In genomic region chr2:43221660-43222471, GRCh38 we compare ENCODE assay signal across 8 cellular contexts. TPM values are rescaled to one million over a fixed set of nuclear protein-coding genes. Genes with fewer than 3 reads are reported as not detected.
DNase-seq lines count a peak whose midpoint lies in the region; TF ChIP-seq lines count a peak whose summit lies in the region.

No MANE protein-coding gene starts in this region.

- H3K9ac ChIP-seq in colonic mucosa (ENCODE audit: low read depth in 2 of 2, low read length in 2 of 2): peak overlapping the region; percentile 77 to 98

- H3K36me3 ChIP-seq in colonic mucosa: peaks cover 13% of the 10 kb centered on the region

- peak overlapping the region; percentile 45 for H3K4me3 ChIP-seq in GM12864 (ENCODE audit: low read depth, low read length)
- peak overlapping the region; percentile 88 for H3K4me3 ChIP-seq in WI38 (ENCODE audit: low read depth, low read length)
- H3K4me3 ChIP-seq in colonic mucosa: peak overlapping the region; percentile 88

- intact Hi-C loops in colonic mucosa (cut with DNase I): no loop called here

- no peaks in the 10 kb centered on the region for H3K9me3 ChIP-seq in colonic mucosa

- CTCF ChIA-PET in GM10248 (lab: Yijun Ruan, JAX): interaction anchor here (0.7 to 2.8 kb wide), 11 partner anchors 8 to 263 kb away, joined by 3 to 16 read pairs (median 4); no protein-coding TSS in a partner anchor

- peaks cover 12% of the 10 kb centered on the region for H3K4me1 ChIP-seq in colonic mucosa

- POLR2A ChIA-PET in GM10248 (lab: Yijun Ruan, JAX): interaction anchor here (0.6 to 1.6 kb wide), 3 partner anchors 55 to 202 kb away, joined by 3 to 4 read pairs (median 4); no protein-coding TSS in a partner anchor

- no peak for DNase-seq in GM12864 (ENCODE audit: low read depth)
- DNase-seq in NCI-H2171 treated with DMSO at 0.1 percent for 48 hours (lab: John Stamatoyannopoulos, UW): peak; percentile 71
- peak; percentile 90 for DNase-seq in colonic mucosa
- peak; percentile 84 for DNase-seq in kidney glomerular epithelial cell (lab: John Stamatoyannopoulos, UW)
- DNase-seq in stimulated activated CD4-positive, alpha-beta T cell treated with anti-CD3 and anti-CD28 coated beads, Interleukin-12 subunit alpha, Interleukin-12 subunit beta, amount 100 ng/mL, for 24 hours (ENCODE audit: low read depth in 2 of 2): peak; percentile 31 to 57
- no peak for DNase-seq in GM10248 (ENCODE audit: extremely low spot score)
- DNase-seq in DMS153 (lab: John Stamatoyannopoulos, UW): no peak

- peak overlapping the region; percentile 97 for H3K27ac ChIP-seq in colonic mucosa

- no peaks in the 10 kb centered on the region for H3K27me3 ChIP-seq in colonic mucosa

- TF ChIP-seq CTCF in GM12864 (IDR thresholded peaks at IDR 0.05; ENCODE audit: low read depth, low read length, missing control alignments): no peak
- no peak for TF ChIP-seq CTCF in WI38 (IDR thresholded peaks at IDR 0.05; ENCODE audit: low read depth, low read length)
- TF ChIP-seq CTCF in colonic mucosa (IDR thresholded peaks at IDR 0.05): no peak
- no peak for TF ChIP-seq CTCF in GM10248 (IDR thresholded peaks at IDR 0.05; ENCODE audit: control extremely low read depth, extremely low read depth, low read depth, missing control alignments)

RNA-seq across cellular contexts. Expression of gene ZFP36L2, which starts 4.5 kb away (rescaled TPM):
- total RNA-seq in colonic mucosa: 100 to 1,000 TPM; 166 to 205 TPM

Comparison
In these comparisons a context has a peak if more than half of its experiments do, and no peak if none do; other contexts are left out.
1. DNase-seq: peak in NCI-H2171 treated with DMSO at 0.1 percent for 48 hours (single experiment), colonic mucosa (single experiment), kidney glomerular epithelial cell (single experiment) and stimulated activated CD4-positive, alpha-beta T cell treated with anti-CD3 and anti-CD28 coated beads, Interleukin-12 subunit alpha, Interleukin-12 subunit beta, amount 100 ng/mL, for 24 hours (2 of 2); none in GM12864 (single experiment), GM10248 (single experiment) and DMS153 (single experiment).
2. Peak in every context shown above with its lines, with median percentiles within 50 percentile points of each other: H3K4me3 ChIP-seq.